In the genomic region with DNA sequence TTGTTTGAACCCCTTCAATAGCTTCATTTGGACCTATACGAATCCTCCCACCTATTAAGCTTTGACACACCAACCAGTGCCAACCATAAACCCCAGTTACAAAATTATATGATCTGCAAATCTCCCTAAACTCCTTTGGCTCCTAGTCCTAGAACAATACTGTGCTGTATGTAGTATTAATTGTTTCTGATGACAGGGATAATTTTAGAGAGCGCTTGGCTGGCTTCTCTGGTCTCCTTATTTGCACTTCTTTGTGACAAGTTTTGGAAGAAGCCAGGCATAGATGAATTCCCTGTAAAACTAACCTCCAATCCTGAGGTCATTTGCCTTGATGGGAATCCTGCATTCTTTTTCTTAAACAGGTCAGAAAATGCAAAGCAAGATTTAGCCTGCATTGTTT, we compare ENCODE assay signal across 27 cellular contexts.
"Had no signal": no experiment of that assay in that cellular context is flagged by ENCODE, and none has a peak within 500 bp of the region (broad histone marks: within the 10 kb centered on the region; RNA-seq: fewer than 3 reads in every experiment).

No MANE protein-coding gene starts in this region.

- H3K4me3 ChIP-seq: lung, neural progenitor cell, sigmoid colon, spleen, suprapubic skin, thoracic aorta, tibial artery, upper lobe of right lung had no signal

- H2AFZ ChIP-seq: neural progenitor cell, parathyroid adenoma had no signal

- H3K27ac ChIP-seq: neural progenitor cell, neutrophil, parathyroid adenoma, sigmoid colon, spleen, suprapubic skin, thoracic aorta, tibial artery, upper lobe of right lung had no signal

- H3K9me3 Mint-ChIP-seq: mesothelial cell of epicardium, nephron progenitor cell, neural progenitor cell had no signal

- H3K4me1 Mint-ChIP-seq: mesothelial cell of epicardium; naive B cell; natural killer cell; stimulated activated effector memory CD8-positive, alpha-beta T cell treated with anti-CD3 and anti-CD28 coated beads, Interleukin-12 subunit alpha, Interleukin-12 subunit beta, amount 100 ng/mL, for 72 hours had no signal

- H3K4me3 Mint-ChIP-seq: mesothelial cell of epicardium; naive B cell; natural killer cell; nephron progenitor cell; neural progenitor cell; stimulated activated effector memory CD8-positive, alpha-beta T cell treated with anti-CD3 and anti-CD28 coated beads, Interleukin-12 subunit alpha, Interleukin-12 subunit beta, amount 100 ng/mL, for 72 hours; stimulated activated naive CD8-positive, alpha-beta T cell treated with anti-CD3 and anti-CD28 coated beads, Interleukin-15, Interleukin-2, amounts not matched to agents 100 ng/mL and 50 ng/mL, for 24 hours had no signal

- ATAC-seq: left lobe of liver; natural killer cell; stimulated activated effector memory CD8-positive, alpha-beta T cell treated with anti-CD3 and anti-CD28 coated beads, Interleukin-12 subunit alpha, Interleukin-12 subunit beta, amount 100 ng/mL, for 72 hours; upper lobe of right lung had no signal

- H3K27me3 ChIP-seq: neural progenitor cell, neutrophil, sigmoid colon, spleen, suprapubic skin, tibial artery, upper lobe of right lung had no signal

- DNase-seq: hippocampal formation; kidney glomerular epithelial cell; left cardiac atrium; mesendoderm; naive B cell; natural killer cell; nephron progenitor cell; occipital lobe; right cardiac atrium; sigmoid colon; small intestine; spleen; stimulated activated CD4-positive, alpha-beta T cell treated with anti-CD3 and anti-CD28 coated beads, Interleukin-4, amount 100 ng/mL, for 24 hours; stimulated activated naive CD4-positive, alpha-beta T cell; tibial artery; trophoblast cell; upper lobe of right lung had no signal

- H3K36me3 ChIP-seq: neural progenitor cell, neutrophil, sigmoid colon, spleen, suprapubic skin, thoracic aorta, tibial artery, upper lobe of right lung had no signal

- H3K79me2 ChIP-seq: parathyroid adenoma had no signal

- H3K36me3 Mint-ChIP-seq: mesothelial cell of epicardium; naive B cell; natural killer cell; neural progenitor cell; stimulated activated effector memory CD8-positive, alpha-beta T cell treated with anti-CD3 and anti-CD28 coated beads, Interleukin-12 subunit alpha, Interleukin-12 subunit beta, amount 100 ng/mL, for 72 hours had no signal

- H3K9me3 ChIP-seq: neutrophil, sigmoid colon, spleen, suprapubic skin, thoracic aorta, tibial artery, upper lobe of right lung had no signal

- H3K27ac Mint-ChIP-seq: mesothelial cell of epicardium; naive B cell; natural killer cell; nephron progenitor cell; neural progenitor cell; stimulated activated effector memory CD8-positive, alpha-beta T cell treated with anti-CD3 and anti-CD28 coated beads, Interleukin-12 subunit alpha, Interleukin-12 subunit beta, amount 100 ng/mL, for 72 hours; stimulated activated naive CD8-positive, alpha-beta T cell treated with anti-CD3 and anti-CD28 coated beads, Interleukin-15, Interleukin-2, amounts not matched to agents 100 ng/mL and 50 ng/mL, for 24 hours had no signal

- H3K27me3 Mint-ChIP-seq: naive B cell; stimulated activated naive CD8-positive, alpha-beta T cell treated with anti-CD3 and anti-CD28 coated beads, Interleukin-15, Interleukin-2, amounts not matched to agents 100 ng/mL and 50 ng/mL, for 24 hours had no signal

- H3K4me2 ChIP-seq: neural progenitor cell had no signal

- H3K4me1 ChIP-seq: sigmoid colon, spleen, suprapubic skin, tibial artery, upper lobe of right lung had no signal
